15 cellular contexts compared by ENCODE assay signal in the genomic region with DNA sequence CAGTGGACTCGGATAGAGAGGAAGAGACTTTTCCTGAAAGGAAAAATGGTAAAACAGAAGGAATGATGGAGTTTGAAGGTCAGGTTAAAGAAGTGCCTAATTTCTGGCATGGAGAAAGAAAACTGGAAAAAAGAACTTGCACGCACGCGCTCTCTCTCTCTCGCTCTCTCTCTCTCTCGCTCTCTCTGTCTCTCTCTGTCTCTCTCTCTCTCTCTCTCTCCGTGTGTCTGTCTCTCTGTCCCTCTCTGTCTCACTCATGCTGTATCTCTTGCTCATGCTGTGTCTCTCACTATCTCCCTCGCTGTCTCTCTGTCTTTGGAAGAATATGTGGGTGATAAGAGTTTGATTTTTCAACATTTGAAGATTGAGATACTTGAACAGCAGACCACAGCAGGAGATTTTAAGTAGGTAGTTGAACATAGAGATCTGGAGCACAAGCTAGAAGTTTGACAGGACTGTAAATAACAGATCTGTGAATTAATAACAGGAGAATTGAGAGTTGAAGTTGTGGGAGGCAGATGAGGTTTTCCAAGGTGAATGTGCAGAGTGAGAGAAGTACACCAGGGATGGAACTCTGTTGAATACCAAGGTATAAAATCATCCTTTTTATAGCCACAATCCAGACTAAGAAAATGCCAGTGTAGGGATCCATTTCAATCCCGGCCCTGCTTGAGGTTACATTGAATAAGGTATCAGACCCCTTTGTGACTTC. TPM values are rescaled to one million over a fixed set of nuclear protein-coding genes. Genes with fewer than 3 reads are reported as not detected.
A peak's percentile ranks its signal among the peaks of the same experiment; 100 is the strongest.
DNase-seq lines count a peak whose midpoint lies in the region; ATAC-seq and TF ChIP-seq lines count a peak whose summit lies in the region.
"Had no signal": no experiment of that assay in that cellular context is flagged by ENCODE, and none has a peak within 500 bp of the region (broad histone marks: within the 10 kb centered on the region; RNA-seq: fewer than 3 reads in every experiment).

No MANE protein-coding gene starts in this region.

- H2AK5ac ChIP-seq in H9 (ENCODE audit: insufficient read length, low read length): no peak overlapping the region

- H3T11ph ChIP-seq in H9 (ENCODE audit: low read length): no peak overlapping the region

- H3K27ac ChIP-seq in H9 (ENCODE audit: insufficient read length, low read depth, low read length) (no peak overlapping the region), brain microvascular endothelial cell (no peak overlapping the region)

- peaks cover 86% of the 10 kb centered on the region for H3K4me1 Mint-ChIP-seq in activated T-cell treated with anti-CD3 and anti-CD28 coated beads, Interleukin-2, amount 50 U/mL, for 24 hours (ENCODE audit: low read depth)
- H3K4me1 Mint-ChIP-seq in H9 (peaks cover 23 to 27% of the 10 kb centered on the region in 2 experiments), nephron (peaks cover 20% of the 10 kb centered on the region)
- H3K4me1 Mint-ChIP-seq in activated CD8-positive, alpha-beta memory T cell treated with anti-CD3 and anti-CD28 coated beads, Interleukin-2, amount 10 ng/mL, durations not matched to agents 7 days and 5 days: peaks cover 37% of the 10 kb centered on the region

- H3K18ac ChIP-seq in H9 (ENCODE audit: insufficient read length, low read depth, low read length): no peak overlapping the region

- no peak overlapping the region for H3K23ac ChIP-seq in H9 (ENCODE audit: insufficient read length, low read depth, low read length)

- H3K27me3 Mint-ChIP-seq in activated T-cell treated with anti-CD3 and anti-CD28 coated beads, Interleukin-2, amount 50 U/mL, for 24 hours: no peaks in the 10 kb centered on the region
- H3K27me3 Mint-ChIP-seq in H9 (ENCODE audit: low read depth) (no peaks in the 10 kb centered on the region), nephron (ENCODE audit: low read depth) (no peaks in the 10 kb centered on the region)
- no peaks in the 10 kb centered on the region for H3K27me3 Mint-ChIP-seq in activated CD8-positive, alpha-beta memory T cell treated with anti-CD3 and anti-CD28 coated beads, Interleukin-2, amount 10 ng/mL, durations not matched to agents 7 days and 5 days

- H2BK12ac ChIP-seq in H9 (ENCODE audit: insufficient read length, low read depth, low read length): no peak overlapping the region

- peaks cover 9% of the 10 kb centered on the region for H3K36me3 Mint-ChIP-seq in activated T-cell treated with anti-CD3 and anti-CD28 coated beads, Interleukin-2, amount 50 U/mL, for 24 hours (ENCODE audit: low read depth)
- H3K36me3 Mint-ChIP-seq in H9 (ENCODE audit: insufficient read depth in 1 of 3, low read depth in 3 of 3): peaks cover 0 to 6% (median 4%) of the 10 kb centered on the region in 3 experiments; a peak in 3 of 7 replicates
- peaks cover 12% of the 10 kb centered on the region for H3K36me3 Mint-ChIP-seq in nephron (ENCODE audit: low read depth)
- peaks cover 18% of the 10 kb centered on the region for H3K36me3 Mint-ChIP-seq in activated CD8-positive, alpha-beta memory T cell treated with anti-CD3 and anti-CD28 coated beads, Interleukin-2, amount 10 ng/mL, durations not matched to agents 7 days and 5 days

- no peak for ATAC-seq in activated CD8-positive, alpha-beta memory T cell treated with anti-CD3 and anti-CD28 coated beads, Interleukin-2, amount 10 ng/mL, durations not matched to agents 7 days and 5 days
- ATAC-seq: K562 had no signal

- H3K14ac ChIP-seq in H9 (ENCODE audit: insufficient read depth, low read length): no peak overlapping the region

- peaks cover 8% of the 10 kb centered on the region; the same call in 1 of the 2 replicates for H3K4me1 ChIP-seq in H9 (ENCODE audit: insufficient read depth, low read length)

- H3K4me3 ChIP-seq in brain microvascular endothelial cell (ENCODE audit: low read depth, low read length): no peak overlapping the region
- H3K4me3 ChIP-seq: K562 had no signal

- H4K8ac ChIP-seq in H9 (replicated peaks; ENCODE audit: insufficient read length, low read depth, low read length): no peak overlapping the region

- H3K4me3 Mint-ChIP-seq in activated T-cell treated with anti-CD3 and anti-CD28 coated beads, Interleukin-2, amount 50 U/mL, for 24 hours: no peak overlapping the region
- H3K4me3 Mint-ChIP-seq in H9 (no peak overlapping the region), nephron (no peak overlapping the region)
- no peak overlapping the region for H3K4me3 Mint-ChIP-seq in activated CD8-positive, alpha-beta memory T cell treated with anti-CD3 and anti-CD28 coated beads, Interleukin-2, amount 10 ng/mL, durations not matched to agents 7 days and 5 days

- CTCF ChIA-PET in activated CD8-positive, alpha-beta memory T cell treated with anti-CD3 and anti-CD28 coated beads, Interleukin-2, amount 10 ng/mL, durations not matched to agents 7 days and 5 days (lab: Charles Lee): no interaction called here

- H4K91ac ChIP-seq in H9 (ENCODE audit: insufficient read length, low read depth, low read length): no peak overlapping the region

- H3K23me2 ChIP-seq in H9 (ENCODE audit: insufficient read length, low read depth, low read length, poor library complexity, severe bottlenecking): no peaks in the 10 kb centered on the region

- no peaks in the 10 kb centered on the region for H3K9me3 ChIP-seq in H9 (ENCODE audit: control insufficient read depth, low read depth, low read length)

- peaks cover 2% of the 10 kb centered on the region for H3K9me3 Mint-ChIP-seq in activated T-cell treated with anti-CD3 and anti-CD28 coated beads, Interleukin-2, amount 50 U/mL, for 24 hours
- H3K9me3 Mint-ChIP-seq in H9: peaks cover 0 to 6% of the 10 kb centered on the region in 2 experiments; a peak in 1 of 5 replicates
- H3K9me3 Mint-ChIP-seq in nephron: no peaks in the 10 kb centered on the region
- H3K9me3 Mint-ChIP-seq in activated CD8-positive, alpha-beta memory T cell treated with anti-CD3 and anti-CD28 coated beads, Interleukin-2, amount 10 ng/mL, durations not matched to agents 7 days and 5 days (ENCODE audit: low read depth): no peaks in the 10 kb centered on the region

- peaks cover under 1% of the 10 kb centered on the region for H3K79me1 ChIP-seq in H9 (ENCODE audit: insufficient read depth, low read depth, low read length, poor library complexity, severe bottlenecking)

- no peaks in the 10 kb centered on the region for H3K36me3 ChIP-seq in brain microvascular endothelial cell (replicated peaks)

- H3K79me2 ChIP-seq in H9 (ENCODE audit: insufficient read depth, low read length): peaks cover 5% of the 10 kb centered on the region; the same call in 1 of the 2 replicates

- no peak overlapping the region for H2BK20ac ChIP-seq in H9 (ENCODE audit: low read depth, low read length, poor library complexity, severe bottlenecking)

- no peak overlapping the region for H3K9ac ChIP-seq in H9 (ENCODE audit: extremely low read depth, insufficient read length, low read length)

- H3K27me3 ChIP-seq in H9 (ENCODE audit: insufficient read depth, low read length): no peaks in the 10 kb centered on the region
- H3K27me3 ChIP-seq in brain microvascular endothelial cell (replicated peaks): no peaks in the 10 kb centered on the region

- WGBS in H9 (ENCODE audit: extremely low coverage, insufficient read length, low lambda C conversion rate): no CpG with 5 or more reads among the region's 9 CpGs

- TF ChIP-seq CTCF in H9 (conservative IDR thresholded peaks at IDR 0.05) (no peak), brain microvascular endothelial cell (IDR thresholded peaks at IDR 0.05; ENCODE audit: low read depth, low read length, missing control alignments) (no peak), nephron (IDR thresholded peaks at IDR 0.05; ENCODE audit: unreplicated experiment in 3 of 3) (no peak)

- no peak overlapping the region for H2AFZ ChIP-seq in H9 (ENCODE audit: low read length)

- no peak overlapping the region for H3K4me2 ChIP-seq in H9 (ENCODE audit: insufficient read depth, insufficient read length, low read length)

- peak overlapping the region; percentile 50 for H3K27ac Mint-ChIP-seq in activated T-cell treated with anti-CD3 and anti-CD28 coated beads, Interleukin-2, amount 50 U/mL, for 24 hours
- H3K27ac Mint-ChIP-seq in H9 (peak overlapping the region in 2 of 3 experiments; percentile 5 to 20; a peak in 3 of 7 replicates), nephron (peak overlapping the region; percentile 9 to 39 (median 11))
- no peak overlapping the region for H3K27ac Mint-ChIP-seq in activated CD8-positive, alpha-beta memory T cell treated with anti-CD3 and anti-CD28 coated beads, Interleukin-2, amount 10 ng/mL, durations not matched to agents 7 days and 5 days

- no peak overlapping the region for H3K4ac ChIP-seq in H9 (ENCODE audit: low read depth, low read length)

- in situ Hi-C loops in brain microvascular endothelial cell (cut with HindIII; ENCODE audit: low pct_ligation_motif_present, low sequenced_read_pairs): no loop called here

- no peak overlapping the region for H2BK120ac ChIP-seq in H9 (ENCODE audit: low read depth, low read length, poor library complexity, severe bottlenecking)

- H4K5ac ChIP-seq in H9 (ENCODE audit: insufficient read length, low read depth, low read length): no peak overlapping the region

- H2BK5ac ChIP-seq in H9 (ENCODE audit: insufficient read length, low read length): no peak overlapping the region

- no peaks in the 10 kb centered on the region for H4K20me1 ChIP-seq in H9 (ENCODE audit: control insufficient read depth, insufficient read depth, insufficient read length)

- no peak for DNase-seq in activated T-cell treated with anti-CD3 and anti-CD28 coated beads, Interleukin-2, amount 50 U/mL, for 24 hours
- DNase-seq in activated T-cell treated with anti-CD3 and anti-CD28 coated beads, Interleukin-2, amount 50 U/mL, for 1 hour: no peak
- DNase-seq in H9: no peak
- peak; percentile 13 for DNase-seq in brain microvascular endothelial cell
- no peak for DNase-seq in activated CD8-positive, alpha-beta memory T cell treated with anti-CD3 and anti-CD28 coated beads, Interleukin-2, amount 10 ng/mL, durations not matched to agents 7 days and 5 days
- no peak for DNase-seq in AG08396 (ENCODE audit: low spot score)
- no peak for DNase-seq in NCI-H2081 (lab: John Stamatoyannopoulos, UW)
- DNase-seq: DMS53; hypothalamus; NCI-H1694; NCI-H69; stimulated activated CD4-positive, alpha-beta T cell treated with anti-CD3 and anti-CD28 coated beads, Interleukin-15, amount 100 ng/mL, for 24 hours; T1000 had no signal

- no peak overlapping the region for H3K56ac ChIP-seq in H9 (ENCODE audit: insufficient read length, low read depth, low read length)

- H2BK15ac ChIP-seq in H9 (ENCODE audit: low read depth, low read length): no peak overlapping the region

RNA-seq across cellular contexts. Expression of a gene that starts 33.1 kb away (rescaled TPM):
- total RNA-seq in H9 (2021): 59.9 and 66.4 TPM in 2 replicates
- 100 to 1,000 TPM; 124 to 206 TPM for total RNA-seq in activated CD8-positive, alpha-beta memory T cell treated with anti-CD3 and anti-CD28 coated beads, Interleukin-2, amount 10 ng/mL, durations not matched to agents 7 days and 5 days
